ENCODE assay signal across 6 cellular contexts in genomic region chr2:132167100-132167499, GRCh38. TPM values are rescaled to one million over a fixed set of nuclear protein-coding genes. Genes with fewer than 3 reads are reported as not detected.
"Had no signal": no experiment of that assay in that cellular context is flagged by ENCODE, and none has a peak within 500 bp of the region (broad histone marks: within the 10 kb centered on the region; RNA-seq: fewer than 3 reads in every experiment).

No MANE protein-coding gene starts in this region.

RNA-seq across cellular contexts. Expression of gene ANKRD30BL, which starts 5.3 kb away (rescaled TPM):
- total RNA-seq: GM23248, H1, H4, H7, H9, HFFc6 had no signal
